1 cellular context compared by ENCODE assay signal in the genomic region with DNA sequence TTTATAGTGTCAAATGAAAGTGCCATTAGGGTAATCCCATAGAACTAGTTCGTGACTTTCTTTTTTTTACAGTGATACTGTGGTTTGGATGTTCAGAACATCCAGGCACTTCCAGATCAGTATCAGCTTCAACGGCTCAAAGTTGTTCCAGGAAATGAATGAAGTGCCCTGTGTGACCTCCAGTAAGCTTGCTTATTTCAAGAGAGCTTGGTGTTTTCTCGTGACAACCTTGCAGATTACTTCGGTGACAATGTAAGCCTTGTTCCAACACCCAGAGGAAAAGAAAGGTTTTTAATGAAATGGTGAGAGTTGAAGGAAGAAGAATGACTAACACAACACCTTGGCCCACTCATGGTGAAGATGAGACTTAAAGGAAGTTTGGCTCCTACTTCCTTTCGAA.
TF ChIP-seq lines count a peak whose summit lies in the region.

No MANE protein-coding gene starts in this region.

TF ChIP-seq in GM23338, 12 proteins besides CTCF, POLR2A, EP300 and RAD21 (continued from another document):
- TF ChIP-seq ZNF114 (CRISPR knock-in tag; IDR thresholded peaks at IDR 0.05) (no peak), STAT1 (IDR thresholded peaks at IDR 0.05; ENCODE audit: unreplicated experiment) (no peak), POLR2AphosphoS5 (IDR thresholded peaks at IDR 0.05; ENCODE audit: low read depth) (no peak), ZNF331 (CRISPR knock-in tag; IDR thresholded peaks at IDR 0.05; ENCODE audit: low read depth) (no peak), CREB1 (CRISPR knock-in tag; IDR thresholded peaks at IDR 0.05; ENCODE audit: low read depth) (no peak), JUNB (IDR thresholded peaks at IDR 0.05; ENCODE audit: unreplicated experiment) (no peak), NANOG (IDR thresholded peaks at IDR 0.05; ENCODE audit: borderline replicate concordance) (no peak)
